In genomic region chr12:100153131-100153530, GRCh38 we compare ENCODE assay signal across 26 cellular contexts.
"Had no signal": no experiment of that assay in that cellular context is flagged by ENCODE, and none has a peak within 500 bp of the region (broad histone marks: within the 10 kb centered on the region; RNA-seq: fewer than 3 reads in every experiment).

No MANE protein-coding gene starts in this region.

- H3K4me3 ChIP-seq: adrenal gland, ascending aorta, coronary artery, dorsolateral prefrontal cortex had no signal

- H3K36me3 ChIP-seq: adrenal gland, ascending aorta, brain microvascular endothelial cell had no signal

- H3K27ac ChIP-seq: adrenal gland, ascending aorta, brain microvascular endothelial cell, coronary artery, dorsolateral prefrontal cortex had no signal

- H3K4me1 ChIP-seq: adrenal gland, ascending aorta had no signal

- DNase-seq: activated CD4-positive, alpha-beta memory T cell treated with anti-CD3 and anti-CD28 coated beads, Interleukin-2, amount 10 ng/mL, durations not matched to agents 7 days and 5 days; activated CD4-positive, alpha-beta T cell treated with anti-CD3 and anti-CD28 coated beads for 1 hour; activated CD4-positive, alpha-beta T cell treated with anti-CD3 and anti-CD28 coated beads for 4 hours; activated CD4-positive, alpha-beta T cell treated with anti-CD3 and anti-CD28 coated beads, Interleukin-2, amount 10 ng/mL, durations not matched to agents 7 days and 5 days; activated CD4-positive, alpha-beta T cell treated with anti-CD3 and anti-CD28 coated beads, Interleukin-2, amount 50 U/mL, for 4 hours; activated CD8-positive, alpha-beta memory T cell treated with anti-CD3 and anti-CD28 coated beads, Interleukin-2, amount 50 U/mL, for 48 hours; activated naive CD4-positive, alpha-beta T cell treated with anti-CD3 and anti-CD28 coated beads for 36 hours; activated naive CD8-positive, alpha-beta T cell treated with anti-CD3 and anti-CD28 coated beads for 36 hours; activated naive CD8-positive, alpha-beta T cell treated with anti-CD3 and anti-CD28 coated beads, Interleukin-2, amount 50 U/mL, for 24 hours; activated T-cell treated with anti-CD3 and anti-CD28 coated beads for 4 hours; activated T-cell treated with anti-CD3 and anti-CD28 coated beads, Interleukin-2, amount 50 U/mL, for 24 hours; activated T-cell treated with anti-CD3 and anti-CD28 coated beads, Interleukin-2, amount 50 U/mL, for 72 hours; adrenal gland; amygdala; brain microvascular endothelial cell; dorsolateral prefrontal cortex; effector memory CD4-positive, alpha-beta T cell; endodermal cell; foreskin fibroblast; head of caudate nucleus; T-helper 1 cell; T-helper 17 cell had no signal

- FAIRE-seq: bronchial epithelial cell, frontal cortex had no signal

- H3K27me3 ChIP-seq: adrenal gland, ascending aorta, brain microvascular endothelial cell, dorsolateral prefrontal cortex had no signal

- H3K9me3 ChIP-seq: adrenal gland, ascending aorta had no signal
